In the genomic region with DNA sequence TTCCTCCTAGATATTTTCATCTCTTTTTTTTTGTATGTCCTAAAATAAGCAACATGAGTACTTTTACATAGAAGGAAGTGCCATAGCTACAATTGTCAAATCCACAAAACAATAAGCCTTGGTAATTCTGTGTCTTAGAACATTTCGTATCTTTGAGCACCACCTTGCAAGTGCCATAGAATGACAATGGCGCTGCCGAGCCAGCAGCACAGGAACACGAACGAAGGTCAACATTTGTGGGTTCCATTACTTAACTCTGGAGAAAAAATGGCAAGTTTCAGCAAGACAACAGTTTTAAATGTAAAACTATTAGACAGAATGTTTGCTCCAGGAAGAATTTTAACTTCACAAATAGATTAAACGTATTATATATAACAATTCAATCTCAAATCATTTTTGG, we compare ENCODE assay signal across 9 cellular contexts.
"Had no signal": no experiment of that assay in that cellular context is flagged by ENCODE, and none has a peak within 500 bp of the region (broad histone marks: within the 10 kb centered on the region; RNA-seq: fewer than 3 reads in every experiment).

No MANE protein-coding gene starts in this region.

- H3K4me1 Mint-ChIP-seq: IgD-negative memory B cell had no signal

- FAIRE-seq: HepG2, HTR-8/SVneo, K562 had no signal

- H3K27ac Mint-ChIP-seq: IgD-negative memory B cell had no signal

- ATAC-seq: HepG2, K562 had no signal

- H3K36me3 Mint-ChIP-seq: IgD-negative memory B cell had no signal

- H3K27me3 Mint-ChIP-seq: IgD-negative memory B cell had no signal

- H3K4me3 ChIP-seq: K562 had no signal

- DNase-seq: IMR-90, KBM-7, KG1 had no signal

- H3K4me2 ChIP-seq: KMS-11 had no signal

- H3K4me3 Mint-ChIP-seq: IgD-negative memory B cell had no signal

- H3K27ac ChIP-seq: HL-60, KMS-11 had no signal
